Comparison of ENCODE assay signal across 26 cellular contexts in genomic region chr4:14513471-14513870, GRCh38.
"Had no signal": no experiment of that assay in that cellular context is flagged by ENCODE, and none has a peak within 500 bp of the region (broad histone marks: within the 10 kb centered on the region; RNA-seq: fewer than 3 reads in every experiment).

No MANE protein-coding gene starts in this region.

- H3K9me3 ChIP-seq: body of pancreas, right atrium auricular region, suprapubic skin had no signal

- H3K36me3 ChIP-seq: right atrium auricular region, suprapubic skin, WERI-Rb-1 had no signal

- H3K27ac ChIP-seq: body of pancreas, epithelial cell of prostate, hepatocyte, right atrium auricular region, skin epidermis, suprapubic skin, WERI-Rb-1 had no signal

- H3K79me2 ChIP-seq: hepatocyte had no signal

- H3K4me2 ChIP-seq: hepatocyte had no signal

- H3K4me1 Mint-ChIP-seq: activated CD8-positive, alpha-beta memory T cell treated with anti-CD3 and anti-CD28 coated beads, Interleukin-2, amount 10 ng/mL, durations not matched to agents 7 days and 5 days; activated naive CD8-positive, alpha-beta T cell treated with anti-CD3 and anti-CD28 coated beads, Interleukin-2, amount 50 U/mL, for 24 hours had no signal

- H3K9me3 Mint-ChIP-seq: activated CD4-positive, alpha-beta memory T cell treated with anti-CD3 and anti-CD28 coated beads for 36 hours; activated naive CD4-positive, alpha-beta T cell treated with anti-CD3 and anti-CD28 coated beads for 36 hours; activated naive CD8-positive, alpha-beta T cell treated with anti-CD3 and anti-CD28 coated beads, Interleukin-2, amount 50 U/mL, for 24 hours; activated T-helper 2 cell treated with anti-CD3 and anti-CD28 coated beads, Interferon-gamma antibody, Interleukin-2, Interleukin-4, amounts not matched to agents 10 μg/mL and 5 μg/mL and 100 μg/mL, durations not matched to agents 14 hours and 24 hours and 36 hours had no signal

- DNase-seq: activated CD4-positive, alpha-beta memory T cell treated with anti-CD3 and anti-CD28 coated beads for 36 hours; activated CD8-positive, alpha-beta memory T cell treated with anti-CD3 and anti-CD28 coated beads, Interleukin-2, amount 10 ng/mL, durations not matched to agents 7 days and 5 days; activated naive CD4-positive, alpha-beta T cell treated with anti-CD3 and anti-CD28 coated beads for 36 hours; activated naive CD8-positive, alpha-beta T cell treated with anti-CD3 and anti-CD28 coated beads, Interleukin-2, amount 50 U/mL, for 24 hours; activated T-cell treated with anti-CD3 and anti-CD28 coated beads, Interleukin-2, amount 50 U/mL, for 1 hour; body of pancreas; cerebellar nuclear complex; effector memory CD4-positive, alpha-beta T cell; mesenchymal stem cell; stimulated activated CD4-positive, alpha-beta T cell treated with anti-CD3 and anti-CD28 coated beads, Interleukin-4, amount 100 ng/mL, for 4 hours; stimulated activated CD8-positive, alpha-beta memory T cell treated with anti-CD3 and anti-CD28 coated beads, Interleukin-4, amount 100 ng/mL, for 48 hours; stimulated activated naive CD4-positive, alpha-beta T cell treated with Interleukin-2 at 50 U/mL for 16 hours; T-helper 1 cell; T1000; trophoblast cell; WERI-Rb-1 had no signal

- H3K4me3 Mint-ChIP-seq: activated CD4-positive, alpha-beta memory T cell treated with anti-CD3 and anti-CD28 coated beads for 36 hours; activated CD8-positive, alpha-beta memory T cell treated with anti-CD3 and anti-CD28 coated beads, Interleukin-2, amount 10 ng/mL, durations not matched to agents 7 days and 5 days; activated naive CD4-positive, alpha-beta T cell treated with anti-CD3 and anti-CD28 coated beads for 36 hours; activated naive CD8-positive, alpha-beta T cell treated with anti-CD3 and anti-CD28 coated beads, Interleukin-2, amount 50 U/mL, for 24 hours; dendritic cell treated with granulocyte-macrophage colony-stimulating factor and Interleukin-4, amounts not matched to agents 40 ng/mL and 50 ng/mL, for 4 days; natural killer cell treated with Interleukin-12 subunit alpha and Interleukin-12 subunit beta and Interleukin-15 and Interleukin-18, amount 100 ng/mL, for 72 hours had no signal

- H3K27me3 Mint-ChIP-seq: activated CD4-positive, alpha-beta memory T cell treated with anti-CD3 and anti-CD28 coated beads for 36 hours; activated CD8-positive, alpha-beta memory T cell treated with anti-CD3 and anti-CD28 coated beads, Interleukin-2, amount 10 ng/mL, durations not matched to agents 7 days and 5 days; activated naive CD8-positive, alpha-beta T cell treated with anti-CD3 and anti-CD28 coated beads, Interleukin-2, amount 50 U/mL, for 24 hours; dendritic cell treated with granulocyte-macrophage colony-stimulating factor and Interleukin-4, amounts not matched to agents 40 ng/mL and 50 ng/mL, for 4 days; natural killer cell treated with Interleukin-12 subunit alpha and Interleukin-12 subunit beta and Interleukin-15 and Interleukin-18, amount 100 ng/mL, for 72 hours had no signal

- H3K36me3 Mint-ChIP-seq: activated CD4-positive, alpha-beta memory T cell treated with anti-CD3 and anti-CD28 coated beads for 36 hours; activated CD8-positive, alpha-beta memory T cell treated with anti-CD3 and anti-CD28 coated beads, Interleukin-2, amount 10 ng/mL, durations not matched to agents 7 days and 5 days; natural killer cell treated with Interleukin-12 subunit alpha and Interleukin-12 subunit beta and Interleukin-15 and Interleukin-18, amount 100 ng/mL, for 72 hours had no signal

- H3K27me3 ChIP-seq: body of pancreas, hepatocyte, right atrium auricular region, suprapubic skin had no signal

- H3K4me3 ChIP-seq: body of pancreas, hepatocyte, right atrium auricular region, skin epidermis, suprapubic skin had no signal

- H3K4me1 ChIP-seq: body of pancreas, right atrium auricular region, suprapubic skin had no signal

- FAIRE-seq: keratinocyte had no signal

- H3K27ac Mint-ChIP-seq: activated CD4-positive, alpha-beta memory T cell treated with anti-CD3 and anti-CD28 coated beads for 36 hours; activated CD8-positive, alpha-beta memory T cell treated with anti-CD3 and anti-CD28 coated beads, Interleukin-2, amount 10 ng/mL, durations not matched to agents 7 days and 5 days; activated naive CD4-positive, alpha-beta T cell treated with anti-CD3 and anti-CD28 coated beads for 36 hours; activated naive CD8-positive, alpha-beta T cell treated with anti-CD3 and anti-CD28 coated beads, Interleukin-2, amount 50 U/mL, for 24 hours; activated T-helper 2 cell treated with anti-CD3 and anti-CD28 coated beads, Interferon-gamma antibody, Interleukin-2, Interleukin-4, amounts not matched to agents 10 μg/mL and 5 μg/mL and 100 μg/mL, durations not matched to agents 14 hours and 24 hours and 36 hours; dendritic cell treated with granulocyte-macrophage colony-stimulating factor and Interleukin-4, amounts not matched to agents 40 ng/mL and 50 ng/mL, for 4 days; natural killer cell treated with Interleukin-12 subunit alpha and Interleukin-12 subunit beta and Interleukin-15 and Interleukin-18, amount 100 ng/mL, for 72 hours had no signal

- H2AFZ ChIP-seq: hepatocyte had no signal

- ATAC-seq: activated CD8-positive, alpha-beta memory T cell treated with anti-CD3 and anti-CD28 coated beads, Interleukin-2, amount 10 ng/mL, durations not matched to agents 7 days and 5 days; activated naive CD8-positive, alpha-beta T cell treated with anti-CD3 and anti-CD28 coated beads, Interleukin-2, amount 50 U/mL, for 24 hours; body of pancreas; natural killer cell treated with Interleukin-12 subunit alpha and Interleukin-12 subunit beta and Interleukin-15 and Interleukin-18, amount 100 ng/mL, for 72 hours; SK-N-SH treated with all-trans-retinoic acid at 6 μM for 48 hours had no signal
